9 cellular contexts compared by ENCODE assay signal in the genomic region with DNA sequence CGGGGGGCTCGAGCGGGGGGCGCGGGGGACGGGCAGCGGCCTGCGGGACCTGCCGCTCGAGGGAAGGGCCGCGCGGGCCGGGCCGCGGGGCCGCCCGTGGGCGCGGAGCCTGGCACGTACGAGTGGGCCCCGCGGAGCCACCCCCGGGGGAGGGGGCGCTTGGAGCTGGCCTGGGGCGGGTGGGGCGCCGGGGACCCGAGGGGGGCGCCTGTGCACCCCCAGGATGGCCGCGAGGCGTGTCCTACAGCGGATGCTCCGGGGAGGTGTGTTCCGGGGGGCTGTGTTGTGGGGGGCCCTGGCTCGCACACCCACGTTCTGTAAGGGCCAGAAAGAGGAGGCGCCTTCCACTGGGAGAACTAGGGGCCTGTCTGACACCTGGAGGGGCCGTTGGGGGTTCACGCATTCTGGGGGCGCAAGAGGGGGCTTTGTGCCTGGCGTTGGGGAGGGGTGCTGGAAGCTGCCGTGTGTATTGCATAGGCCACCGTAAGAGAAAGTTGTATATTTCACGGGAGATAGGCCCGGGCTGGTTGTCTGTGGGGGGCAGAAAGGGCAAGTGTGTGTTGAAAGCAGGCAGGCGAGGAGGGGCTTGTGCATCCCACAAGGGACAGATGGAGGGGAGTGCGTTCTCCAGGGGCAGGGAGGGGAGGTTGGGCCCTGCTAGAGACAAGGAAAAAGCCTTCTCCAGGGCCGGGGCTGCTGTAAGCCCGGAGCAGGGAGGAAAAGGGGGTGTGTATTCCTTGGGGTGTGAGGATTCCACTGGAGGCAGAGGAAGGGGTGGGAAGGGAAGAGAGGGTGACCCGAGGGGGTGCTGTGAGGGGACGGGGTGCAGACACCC. TPM values are rescaled to one million over a fixed set of nuclear protein-coding genes. Genes with fewer than 3 reads are reported as not detected.
DNase-seq lines count a peak whose midpoint lies in the region; ATAC-seq and TF ChIP-seq lines count a peak whose summit lies in the region.
"Had no signal": no experiment of that assay in that cellular context is flagged by ENCODE, and none has a peak within 500 bp of the region (broad histone marks: within the 10 kb centered on the region; RNA-seq: fewer than 3 reads in every experiment).

No MANE protein-coding gene starts in this region.

- no peak overlapping the region for H2BK5ac ChIP-seq in mesenchymal stem cell (ENCODE audit: low read depth, low read length, poor library complexity, severe bottlenecking)

- peak; percentile 9 for ATAC-seq in body of pancreas
- no peak for ATAC-seq in GM21381 (IDR thresholded peaks at IDR 0.05; ENCODE audit: unreplicated experiment)

- H3K9ac ChIP-seq in mesenchymal stem cell (ENCODE audit: low read length): peak overlapping the region; percentile 81

- no peak for TF ChIP-seq CTCF in body of pancreas (IDR thresholded peaks at IDR 0.05)

- H3K36me3 ChIP-seq in body of pancreas (replicated peaks in 1 of 2; ENCODE audit: insufficient read depth in 1 of 2, low read depth in 2 of 2) (no peaks in the 10 kb centered on the region), mesenchymal stem cell (ENCODE audit: control insufficient read depth in 1 of 2, insufficient read depth in 2 of 2, low read depth in 1 of 2, low read length in 2 of 2) (peaks cover 0 to 23% of the 10 kb centered on the region in 2 experiments)

- H3K27me3 ChIP-seq in body of pancreas (no peaks in the 10 kb centered on the region), mesenchymal stem cell (ENCODE audit: control insufficient read depth in 1 of 2, insufficient read depth in 1 of 2, low read length in 2 of 2) (peaks cover 7 to 31% of the 10 kb centered on the region in 2 experiments)

- peak overlapping the region; percentile 47 for H4K8ac ChIP-seq in mesenchymal stem cell (ENCODE audit: low read length)

- H3K4ac ChIP-seq in mesenchymal stem cell (ENCODE audit: low read depth in 1 of 2, low read length in 2 of 2): peak overlapping the region in 1 of 2 experiments; percentile 76

- no peak overlapping the region for H2AK5ac ChIP-seq in mesenchymal stem cell (ENCODE audit: low read length, severe bottlenecking)

- peaks cover under 1% of the 10 kb centered on the region for H3K9me3 Mint-ChIP-seq in activated naive CD4-positive, alpha-beta T cell treated with anti-CD3 and anti-CD28 coated beads for 36 hours

- intact Hi-C loops in activated naive CD4-positive, alpha-beta T cell treated with anti-CD3 and anti-CD28 coated beads for 36 hours (cut with micrococcal nuclease): loop anchor here (5.0 kb wide), 1 partner anchor 174 kb away; the partner anchor contains the start of gene METTL27
- intact Hi-C loops in body of pancreas (cut with DNase I): no loop called here

- H3K4me3 ChIP-seq in body of pancreas: peak overlapping the region; percentile 29 to 61
- peak overlapping the region; percentile 75 to 84 for H3K4me3 ChIP-seq in mesenchymal stem cell (ENCODE audit: insufficient read depth in 1 of 2, low read depth in 1 of 2, low read length in 2 of 2)

- no peak for DNase-seq in activated naive CD4-positive, alpha-beta T cell treated with anti-CD3 and anti-CD28 coated beads for 36 hours
- no peak for DNase-seq in activated naive CD4-positive, alpha-beta T cell treated with anti-CD3 and anti-CD28 coated beads, Interleukin-2, amount 50 U/mL, for 16 hours
- DNase-seq in HuH-7 (ENCODE audit: low spot score) (peak; percentile 54), body of pancreas (peak in 1 of 4 donors; percentile 16), mesenchymal stem cell (no peak), HUDEP-2 (lab: John Stamatoyannopoulos, UW; ENCODE audit: unreplicated experiment in 76 of 76) (no peak)
- DNase-seq in activated effector memory CD4-positive, alpha-beta T cell treated with Interleukin-2 at 50 U/mL for 16 hours: no peak

- peaks cover 29% of the 10 kb centered on the region for H3K27me3 Mint-ChIP-seq in activated naive CD4-positive, alpha-beta T cell treated with anti-CD3 and anti-CD28 coated beads for 36 hours (ENCODE audit: low read depth)

- peak overlapping the region; percentile 73 for H3K4me2 ChIP-seq in mesenchymal stem cell (ENCODE audit: low read length, poor library complexity, severe bottlenecking)

- peak overlapping the region; percentile 43 to 72 for H3K18ac ChIP-seq in mesenchymal stem cell (ENCODE audit: low read depth in 1 of 2, low read length in 2 of 2)

- peak overlapping the region; percentile 18 for H4K91ac ChIP-seq in mesenchymal stem cell (ENCODE audit: low read length)

- H3K4me1 Mint-ChIP-seq in activated naive CD4-positive, alpha-beta T cell treated with anti-CD3 and anti-CD28 coated beads for 36 hours (ENCODE audit: low read depth): peaks cover 8% of the 10 kb centered on the region

- H2BK12ac ChIP-seq in mesenchymal stem cell (ENCODE audit: low read length in 2 of 2): no peak overlapping the region

- H2AFZ ChIP-seq in mesenchymal stem cell (ENCODE audit: low read depth, low read length): peak overlapping the region; percentile 18

- CTCF ChIA-PET in activated naive CD4-positive, alpha-beta T cell treated with anti-CD3 and anti-CD28 coated beads for 36 hours (lab: Charles Lee): interaction anchor here (0.7 to 2.2 kb wide), 12 partner anchors 10 to 81 kb away, joined by 3 to 11 read pairs (median 4); no protein-coding TSS in a partner anchor

- no peak for TF ChIP-seq POLR2A in body of pancreas (IDR thresholded peaks at IDR 0.05)

- H2BK120ac ChIP-seq in mesenchymal stem cell (ENCODE audit: low read depth, low read length): peak overlapping the region; percentile 58

- H3K27ac Mint-ChIP-seq in activated naive CD4-positive, alpha-beta T cell treated with anti-CD3 and anti-CD28 coated beads for 36 hours: no peak overlapping the region

- peak overlapping the region; percentile 57 for H2BK15ac ChIP-seq in mesenchymal stem cell (ENCODE audit: low read depth, poor library complexity, severe bottlenecking)

- H3K27ac ChIP-seq in body of pancreas: peak overlapping the region in 3 of 4 donors; percentile 59 to 68 (median 65)
- no peak overlapping the region for H3K27ac ChIP-seq in mesenchymal stem cell (ENCODE audit: low read length, poor library complexity, severe bottlenecking)
- H3K27ac ChIP-seq: epithelial cell of prostate had no signal

- 1 to 3% methylated on average over 11 to 23 of the region's 54 CpGs for WGBS in body of pancreas, 2 donors
- WGBS in mesenchymal stem cell: 22% methylated on average over 28 of the region's 54 CpGs

- H3K14ac ChIP-seq in mesenchymal stem cell (ENCODE audit: low read length in 2 of 2): no peak overlapping the region

- H3K36me3 Mint-ChIP-seq in activated naive CD4-positive, alpha-beta T cell treated with anti-CD3 and anti-CD28 coated beads for 36 hours (ENCODE audit: low read depth): no peaks in the 10 kb centered on the region

- H3K9me3 ChIP-seq in body of pancreas (no peaks in the 10 kb centered on the region), mesenchymal stem cell (ENCODE audit: control insufficient read depth, low read length) (peaks cover under 1% of the 10 kb centered on the region)

- peaks cover 21% of the 10 kb centered on the region for H3K4me1 ChIP-seq in body of pancreas
- H3K4me1 ChIP-seq in mesenchymal stem cell (ENCODE audit: control insufficient read depth, insufficient read depth, low read depth, low read length): peaks cover 16% of the 10 kb centered on the region

- peaks cover 10% of the 10 kb centered on the region for H3K79me1 ChIP-seq in mesenchymal stem cell (replicated peaks; ENCODE audit: low read length, poor library complexity, severe bottlenecking)

- peak overlapping the region in 1 of 2 experiments; percentile 84 for H3K23ac ChIP-seq in mesenchymal stem cell (ENCODE audit: low read length in 2 of 2)

- peak overlapping the region; percentile 47 for H3K4me3 Mint-ChIP-seq in activated naive CD4-positive, alpha-beta T cell treated with anti-CD3 and anti-CD28 coated beads for 36 hours

RNA-seq across cellular contexts. Expression of gene VPS37D, which starts 0.7 kb away (rescaled TPM):
- total RNA-seq in activated naive CD4-positive, alpha-beta T cell treated with anti-CD3 and anti-CD28 coated beads for 36 hours: not detected
- 1 to 10 TPM; 1.3 to 6.0 TPM for total RNA-seq in body of pancreas
- 3.1 TPM for polyA plus RNA-seq in mesenchymal stem cell (2013, experiment 1 of 2)
- 2.9 TPM for polyA plus RNA-seq in mesenchymal stem cell (2013, experiment 2 of 2)

RNA-seq across cellular contexts. Expression of gene DNAJC30, which starts 14.9 kb away (rescaled TPM):
- total RNA-seq in activated naive CD4-positive, alpha-beta T cell treated with anti-CD3 and anti-CD28 coated beads for 36 hours: 1 to 10 TPM; 4.2 to 4.4 TPM
- total RNA-seq in body of pancreas: 1 to 10 TPM; 3.6 to 5.6 TPM
- polyA plus RNA-seq in mesenchymal stem cell (2013, experiment 1 of 2): 11.8 TPM
- 12.1 TPM for polyA plus RNA-seq in mesenchymal stem cell (2013, experiment 2 of 2)

RNA-seq across cellular contexts. Expression of gene BUD23, which starts 15.1 kb away (rescaled TPM):
- 100 to 1,000 TPM in 1 of 2 experiments, 10 to 100 TPM in 1; 95.1 to 110 TPM for total RNA-seq in activated naive CD4-positive, alpha-beta T cell treated with anti-CD3 and anti-CD28 coated beads for 36 hours
- total RNA-seq in body of pancreas: 10 to 100 TPM; 34.3 to 43.3 TPM
- polyA plus RNA-seq in mesenchymal stem cell (2013, experiment 1 of 2): 75.0 TPM
- 76.6 TPM for polyA plus RNA-seq in mesenchymal stem cell (2013, experiment 2 of 2)

RNA-seq across cellular contexts. Expression of gene MLXIPL, which starts 44.0 kb away (rescaled TPM):
- under 1 TPM in 1 of 2 experiments, not detected in 1; 0.22 TPM for total RNA-seq in activated naive CD4-positive, alpha-beta T cell treated with anti-CD3 and anti-CD28 coated beads for 36 hours
- 10 to 100 TPM; 13.5 to 33.0 TPM for total RNA-seq in body of pancreas
- polyA plus RNA-seq in mesenchymal stem cell (2013, experiment 1 of 2): 0.10 TPM
- polyA plus RNA-seq in mesenchymal stem cell (2013, experiment 2 of 2): 0.11 TPM

RNA-seq across cellular contexts. Expression of gene STX1A, which starts 51.1 kb away (rescaled TPM):
- 10 to 100 TPM; 23.7 to 24.1 TPM for total RNA-seq in activated naive CD4-positive, alpha-beta T cell treated with anti-CD3 and anti-CD28 coated beads for 36 hours
- total RNA-seq in body of pancreas: 10 to 100 TPM in 1 of 2 donors, 1 to 10 TPM in 1; 9.9 to 12.5 TPM
- 10.0 TPM for polyA plus RNA-seq in mesenchymal stem cell (2013, experiment 1 of 2)
- 9.9 TPM for polyA plus RNA-seq in mesenchymal stem cell (2013, experiment 2 of 2)
